In genomic region chr5:106113922-106114321, GRCh38 we compare ENCODE assay signal across 2 cellular contexts.
TF ChIP-seq lines count a peak whose summit lies in the region.

No MANE protein-coding gene starts in this region.

TF ChIP-seq in GM23338, 12 proteins besides CTCF, POLR2A, EP300 and RAD21:
- no peak for TF ChIP-seq JUNB (IDR thresholded peaks at IDR 0.05; ENCODE audit: unreplicated experiment)
- TF ChIP-seq NANOG (IDR thresholded peaks at IDR 0.05; ENCODE audit: borderline replicate concordance): no peak
- TF ChIP-seq POLR2AphosphoS5 (IDR thresholded peaks at IDR 0.05; ENCODE audit: low read depth): no peak
- TF ChIP-seq EZH2phosphoT487 (IDR thresholded peaks at IDR 0.05; ENCODE audit: unreplicated experiment): no peak
- TF ChIP-seq CREB1 (CRISPR knock-in tag; IDR thresholded peaks at IDR 0.05; ENCODE audit: low read depth): no peak
- TF ChIP-seq ZNF114 (CRISPR knock-in tag; IDR thresholded peaks at IDR 0.05): no peak
- no peak for TF ChIP-seq EZH2 (IDR thresholded peaks at IDR 0.05; ENCODE audit: low read depth, unreplicated experiment)
- no peak for TF ChIP-seq ETS1 (IDR thresholded peaks at IDR 0.05)
- TF ChIP-seq STAT1 (IDR thresholded peaks at IDR 0.05; ENCODE audit: unreplicated experiment): no peak
- no peak for TF ChIP-seq ZNF462 (CRISPR knock-in tag; IDR thresholded peaks at IDR 0.05)
- no peak for TF ChIP-seq REST (IDR thresholded peaks at IDR 0.05; ENCODE audit: unreplicated experiment)
- TF ChIP-seq ZNF331 (CRISPR knock-in tag; IDR thresholded peaks at IDR 0.05; ENCODE audit: low read depth): no peak

TF ChIP-seq in IMR-90, 13 proteins besides CTCF, POLR2A, EP300 and RAD21 (continued from another document):
- TF ChIP-seq MXI1 (IDR thresholded peaks at IDR 0.05; ENCODE audit: borderline replicate concordance, low read depth, low read length): no peak
- TF ChIP-seq USF2 (IDR thresholded peaks at IDR 0.05; ENCODE audit: low read depth, low read length): no peak
- TF ChIP-seq BHLHE40 (IDR thresholded peaks at IDR 0.05; ENCODE audit: low read depth, low read length): no peak
- TF ChIP-seq SMC3 (IDR thresholded peaks at IDR 0.05; ENCODE audit: low read depth, low read length): no peak
- no peak for TF ChIP-seq NFE2L2 (IDR thresholded peaks at IDR 0.05; ENCODE audit: low read depth, low read length)
